Comparison of ENCODE assay signal across 17 cellular contexts in genomic region chr7:44394636-44395035, GRCh38.
"Had no signal": no experiment of that assay in that cellular context is flagged by ENCODE, and none has a peak within 500 bp of the region (broad histone marks: within the 10 kb centered on the region; RNA-seq: fewer than 3 reads in every experiment).

No MANE protein-coding gene starts in this region.

- H3K27ac ChIP-seq: adrenal gland, epithelial cell of prostate, gastroesophageal sphincter, VCaP had no signal

- H3K9me3 ChIP-seq: adrenal gland, gastroesophageal sphincter had no signal

- H3K4me1 Mint-ChIP-seq: activated CD4-positive, alpha-beta memory T cell treated with anti-CD3 and anti-CD28 coated beads, Interleukin-2, amount 10 ng/mL, durations not matched to agents 7 days and 5 days; activated CD4-positive, alpha-beta T cell treated with anti-CD3 and anti-CD28 coated beads for 36 hours; T-cell had no signal

- H3K27me3 Mint-ChIP-seq: activated CD4-positive, alpha-beta memory T cell treated with anti-CD3 and anti-CD28 coated beads, Interleukin-2, amount 10 ng/mL, durations not matched to agents 7 days and 5 days; activated CD4-positive, alpha-beta T cell treated with anti-CD3 and anti-CD28 coated beads for 36 hours; stimulated activated memory B cell treated with anti-CD40 and anti-IgM and Interleukin-4, amounts not matched to agents 10 μg/mL and 1 μg/mL and 100 μg/mL, for 72 hours; T-cell had no signal

- H3K27ac Mint-ChIP-seq: activated CD4-positive, alpha-beta memory T cell treated with anti-CD3 and anti-CD28 coated beads, Interleukin-2, amount 10 ng/mL, durations not matched to agents 7 days and 5 days; activated CD4-positive, alpha-beta T cell treated with anti-CD3 and anti-CD28 coated beads for 36 hours; stimulated activated memory B cell treated with anti-CD40 and anti-IgM and Interleukin-4, amounts not matched to agents 10 μg/mL and 1 μg/mL and 100 μg/mL, for 72 hours; T-cell had no signal

- H3K4me1 ChIP-seq: adrenal gland had no signal

- H3K9me3 Mint-ChIP-seq: activated CD4-positive, alpha-beta memory T cell treated with anti-CD3 and anti-CD28 coated beads, Interleukin-2, amount 10 ng/mL, durations not matched to agents 7 days and 5 days; stimulated activated memory B cell treated with anti-CD40 and anti-IgM and Interleukin-4, amounts not matched to agents 10 μg/mL and 1 μg/mL and 100 μg/mL, for 72 hours; T-cell had no signal

- DNase-seq: activated CD4-positive, alpha-beta memory T cell treated with anti-CD3 and anti-CD28 coated beads, Interleukin-2, amount 10 ng/mL, durations not matched to agents 7 days and 5 days; activated CD4-positive, alpha-beta T cell treated with anti-CD3 and anti-CD28 coated beads for 36 hours; activated naive CD4-positive, alpha-beta T cell treated with anti-CD3 and anti-CD28 coated beads, Interleukin-2, amount 50 U/mL, for 16 hours; activated T-cell treated with anti-CD3 and anti-CD28 coated beads for 4 hours; central memory CD4-positive, alpha-beta T cell; cortex of kidney; effector memory CD4-positive, alpha-beta T cell; midbrain; retina; small intestine; T-cell; trophoblast cell had no signal

- H3K4me3 ChIP-seq: adrenal gland, gastroesophageal sphincter had no signal

- H3K27me3 ChIP-seq: adrenal gland, gastroesophageal sphincter had no signal

- H3K4me3 Mint-ChIP-seq: activated CD4-positive, alpha-beta memory T cell treated with anti-CD3 and anti-CD28 coated beads, Interleukin-2, amount 10 ng/mL, durations not matched to agents 7 days and 5 days; activated CD4-positive, alpha-beta T cell treated with anti-CD3 and anti-CD28 coated beads for 36 hours; stimulated activated memory B cell treated with anti-CD40 and anti-IgM and Interleukin-4, amounts not matched to agents 10 μg/mL and 1 μg/mL and 100 μg/mL, for 72 hours; T-cell had no signal
